8 cellular contexts compared by ENCODE assay signal in genomic region chr20:45791668-45792512, GRCh38. TPM values are rescaled to one million over a fixed set of nuclear protein-coding genes. Genes with fewer than 3 reads are reported as not detected.
A peak's percentile ranks its signal among the peaks of the same experiment; 100 is the strongest.
DNase-seq lines count a peak whose midpoint lies in the region; ATAC-seq and TF ChIP-seq lines count a peak whose summit lies in the region.

A gene with protein sequence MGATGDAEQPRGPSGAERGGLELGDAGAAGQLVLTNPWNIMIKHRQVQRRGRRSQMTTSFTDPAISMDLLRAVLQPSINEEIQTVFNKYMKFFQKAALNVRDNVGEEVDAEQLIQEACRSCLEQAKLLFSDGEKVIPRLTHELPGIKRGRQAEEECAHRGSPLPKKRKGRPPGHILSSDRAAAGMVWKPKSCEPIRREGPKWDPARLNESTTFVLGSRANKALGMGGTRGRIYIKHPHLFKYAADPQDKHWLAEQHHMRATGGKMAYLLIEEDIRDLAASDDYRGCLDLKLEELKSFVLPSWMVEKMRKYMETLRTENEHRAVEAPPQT (plus strand): TSS chr20:45791954. CDS start chr20:45792005, 51 bp downstream.
Gene WFDC3 (minus strand): TSS chr20:45791883. CDS start chr20:45789975, 1,908 bp downstream.

- H2AFZ ChIP-seq in IMR-90 (replicated peaks; ENCODE audit: low read length, poor library complexity) (peak within 1 kb of the TSS; percentile 96), OCI-LY7 (ENCODE audit: low read length) (peak within 1 kb of the TSS; percentile 82)

- no peaks in the 10 kb centered on the region; the same call in 1 of the 2 replicates for H3K27me3 ChIP-seq in IMR-90 (ENCODE audit: control insufficient read depth, insufficient read depth, low read length)
- H3K27me3 ChIP-seq in esophagus (ENCODE audit: control insufficient read depth in 1 of 2, insufficient read depth in 2 of 2, low read length in 2 of 2) = no peaks in the 10 kb centered on the region
- no peaks in the 10 kb centered on the region for H3K27me3 ChIP-seq in mucosa of rectum (ENCODE audit: control insufficient read depth in 2 of 2, insufficient read depth in 2 of 2, low read length in 2 of 2)

- peak within 1 kb of the TSS; percentile 66 for H2AK5ac ChIP-seq in IMR-90 (ENCODE audit: low read depth, low read length)

- no peaks in the 10 kb centered on the region for H4K20me1 ChIP-seq in IMR-90 (ENCODE audit: insufficient read depth, low read length)
- H4K20me1 ChIP-seq in OCI-LY7 (ENCODE audit: insufficient read depth, low read length) = no peaks in the 10 kb centered on the region

- peak within 1 kb of the TSS; percentile 72 for H3K56ac ChIP-seq in IMR-90 (ENCODE audit: extremely low read depth, insufficient read depth, low read length)

- peak within 1 kb of the TSS; percentile 85 for H3K27ac Mint-ChIP-seq in Calu3 (ENCODE audit: unreplicated experiment)

- peak; percentile 96 for DNase-seq in Calu3
- DNase-seq in IMR-90 = peak; percentile 85
- peak; percentile 94 for DNase-seq in OCI-LY7 (ENCODE audit: low spot score)
- peak; percentile 84 for DNase-seq in activated T-cell treated with anti-CD3 and anti-CD28 coated beads, Interleukin-2, amount 50 U/mL, for 1 hour
- DNase-seq in stimulated activated CD8-positive, alpha-beta memory T cell treated with anti-CD3 and anti-CD28 coated beads, Interleukin-4, amount 100 ng/mL, for 24 hours (ENCODE audit: low read depth) = peak; percentile 83

- dilution Hi-C loops in IMR-90 (cut with HindIII; ENCODE audit: low sequenced_read_pairs, unreplicated experiment) = no loop called here

- H3K36me3 ChIP-seq in IMR-90 (ENCODE audit: control insufficient read depth, insufficient read depth, low read length) = peaks cover 22% of the 10 kb centered on the region
- peaks cover 31% of the 10 kb centered on the region for H3K36me3 ChIP-seq in OCI-LY7 (ENCODE audit: insufficient read depth, low read length)
- peaks cover 3 to 12% of the 10 kb centered on the region in 2 donors for H3K36me3 ChIP-seq in esophagus (ENCODE audit: control insufficient read depth in 2 of 2, insufficient read depth in 2 of 2, low read length in 1 of 2)
- H3K36me3 ChIP-seq in mucosa of rectum (ENCODE audit: control insufficient read depth in 2 of 2, insufficient read depth in 2 of 2, low read length in 2 of 2) = peaks cover 21 to 27% of the 10 kb centered on the region in 2 donors

- TF ChIP-seq CTCF in Calu3 (IDR thresholded peaks at IDR 0.05; ENCODE audit: unreplicated experiment) (peak; percentile 33), IMR-90 (conservative IDR thresholded peaks at IDR 0.05; ENCODE audit: low read depth, low read length) (no peak), OCI-LY7 (conservative IDR thresholded peaks at IDR 0.05; ENCODE audit: low read length) (no peak)

- peak within 1 kb of the TSS; percentile 89 for H3K4ac ChIP-seq in IMR-90 (ENCODE audit: low read depth, low read length)

- POLR2A ChIA-PET in IMR-90 (lab: Charles Lee; ENCODE audit: unreplicated experiment) = interaction anchor here (0.5 kb wide), 1 partner anchor 158 kb away, joined by 3 read pairs; no protein-coding TSS in a partner anchor
- POLR2A ChIA-PET in OCI-LY7 (lab: Charles Lee) = interaction anchor here (1.2 kb wide), 1 partner anchor 181 kb away, joined by 3 read pairs; no protein-coding TSS in a partner anchor

- H3K9me1 ChIP-seq in IMR-90 (ENCODE audit: insufficient read depth, low read length) = peaks cover 5% of the 10 kb centered on the region; the same call in 1 of the 2 replicates

- peak within 1 kb of the TSS; percentile 76 for H3K4me3 Mint-ChIP-seq in Calu3 (ENCODE audit: low read depth, unreplicated experiment)

- 0 out of 2 replicates have a peak within 1 kb of the TSS, but pooled peaks have one; percentile 22 for H2BK20ac ChIP-seq in IMR-90 (ENCODE audit: low read depth, low read length)

- peaks cover 38% of the 10 kb centered on the region for H3K36me3 Mint-ChIP-seq in Calu3 (ENCODE audit: insufficient read depth, unreplicated experiment)

- WGBS in IMR-90 (ENCODE audit: extremely low coverage in 2 of 2, insufficient read length in 1 of 2), 2 experiments = 2% methylated on average over 9 of the region's 63 CpGs; no CpG with 5 or more reads in 1 of the 2 experiments
- 1% methylated on average over 63 of the region's 63 CpGs for WGBS in esophagus, 2 donors

- peak within 1 kb of the TSS; percentile 90 for H2AK9ac ChIP-seq in IMR-90 (replicated peaks; ENCODE audit: low read depth, low read length, poor library complexity)

- peak within 1 kb of the TSS; percentile 97 for H3K9ac ChIP-seq in IMR-90 (ENCODE audit: low read depth, low read length)
- peak within 1 kb of the TSS; percentile 93 to 98 for H3K9ac ChIP-seq in mucosa of rectum (ENCODE audit: low read depth in 1 of 2, low read length in 2 of 2)

- peak; percentile 81 for TF ChIP-seq POLR2A in IMR-90 (IDR thresholded peaks at IDR 0.05; ENCODE audit: low read depth, low read length)

- H3K4me1 Mint-ChIP-seq in Calu3 (ENCODE audit: low read depth, unreplicated experiment) = peaks cover 8% of the 10 kb centered on the region

- H3K23ac ChIP-seq in IMR-90 (ENCODE audit: low read depth, low read length) = peak within 1 kb of the TSS; percentile 67

- H3K4me2 ChIP-seq in IMR-90 (ENCODE audit: low read depth, low read length) = peak within 1 kb of the TSS; percentile 98
- peak within 1 kb of the TSS; percentile 95 for H3K4me2 ChIP-seq in OCI-LY7 (ENCODE audit: low read length)

- peaks cover 14% of the 10 kb centered on the region for H3K27me3 Mint-ChIP-seq in Calu3 (ENCODE audit: unreplicated experiment)

- intact Hi-C loops in Calu3 (cut with micrococcal nuclease; ENCODE audit: unreplicated experiment) = no loop called here
- intact Hi-C loops in IMR-90 (cut with micrococcal nuclease) = no loop called here
- intact Hi-C loops in OCI-LY7 (cut with micrococcal nuclease; ENCODE audit: unreplicated experiment) = loop anchor here (5.0 kb wide), 1 partner anchor 895 kb away; the partner anchor contains the start of gene TP53RK

- peak within 1 kb of the TSS; percentile 83 for H4K5ac ChIP-seq in IMR-90 (ENCODE audit: low read depth, low read length)

- H3K4me3 ChIP-seq in IMR-90 (ENCODE audit: insufficient read depth, low read depth, low read length) = peak within 1 kb of the TSS; percentile 71
- H3K4me3 ChIP-seq in OCI-LY7 (ENCODE audit: low read depth, low read length, poor library complexity, severe bottlenecking) = peak within 1 kb of the TSS; percentile 97
- peak within 1 kb of the TSS; percentile 91 to 98 for H3K4me3 ChIP-seq in esophagus (ENCODE audit: low read depth in 1 of 2, low read length in 2 of 2)
- peak within 1 kb of the TSS; percentile 88 to 90 for H3K4me3 ChIP-seq in mucosa of rectum (ENCODE audit: low read length in 2 of 2)

- H4K91ac ChIP-seq in IMR-90 (ENCODE audit: insufficient read depth, low read depth, low read length) = peak within 1 kb of the TSS; percentile 96

- in situ Hi-C loops in IMR-90 (cut with MboI; ENCODE audit: low sequenced_read_pairs) = loop anchor here (25.0 kb wide), 3 partner anchors 755 to 1855 kb away; partner anchors contain the start of gene TTPAL

- peak within 1 kb of the TSS; percentile 84 for H2BK5ac ChIP-seq in IMR-90 (ENCODE audit: low read depth, low read length, poor library complexity, severe bottlenecking)

- H4K8ac ChIP-seq in IMR-90 (ENCODE audit: low read depth in 2 of 2, low read length in 2 of 2) = peak within 1 kb of the TSS; percentile 92 to 99

- H3K9me3 Mint-ChIP-seq in Calu3 (ENCODE audit: low read depth, unreplicated experiment) = no peaks in the 10 kb centered on the region

- H2BK15ac ChIP-seq in IMR-90 (ENCODE audit: low read depth, low read length) = peak within 1 kb of the TSS; percentile 92; the same call in 2 of the 3 replicates

- H3K14ac ChIP-seq in IMR-90 (replicated peaks; ENCODE audit: low read depth, low read length) = peak within 1 kb of the TSS; percentile 91

- peak within 1 kb of the TSS; percentile 81 for H2BK120ac ChIP-seq in IMR-90 (ENCODE audit: low read depth, low read length)

- peak; percentile 92 for ATAC-seq in GM21423 (IDR thresholded peaks at IDR 0.05; ENCODE audit: unreplicated experiment)
- ATAC-seq in IMR-90 (ENCODE audit: low read depth) = peak; percentile 98

- peaks cover 7% of the 10 kb centered on the region; the same call in 1 of the 2 replicates for H3K79me2 ChIP-seq in OCI-LY7 (ENCODE audit: insufficient read depth, low read depth, low read length)

- no peak for TF ChIP-seq RAD21 in IMR-90 (IDR thresholded peaks at IDR 0.05; ENCODE audit: low read length)

- H3K9me2 ChIP-seq in OCI-LY7 (ENCODE audit: insufficient read depth, low read length) = no peaks in the 10 kb centered on the region

- H3K18ac ChIP-seq in IMR-90 (ENCODE audit: low read depth, low read length) = peak within 1 kb of the TSS; percentile 26; the same call in 1 of the 2 replicates

- H3K4me1 ChIP-seq in IMR-90 (ENCODE audit: control insufficient read depth, insufficient read depth, low read length) (peaks cover 6% of the 10 kb centered on the region), OCI-LY7 (ENCODE audit: insufficient read depth, low read length, poor library complexity, severe bottlenecking) (peaks cover 8% of the 10 kb centered on the region), esophagus (ENCODE audit: control insufficient read depth in 2 of 2, insufficient read depth in 2 of 2, low read length in 1 of 2) (peaks cover 4 to 7% of the 10 kb centered on the region in 2 donors), mucosa of rectum (ENCODE audit: control insufficient read depth in 2 of 2, insufficient read depth in 2 of 2, low read length in 2 of 2) (peaks cover 10% of the 10 kb centered on the region in 2 donors)

- H3K27ac ChIP-seq in IMR-90 (ENCODE audit: insufficient read depth, low read length) (peak within 1 kb of the TSS; percentile 82), OCI-LY7 (ENCODE audit: low read depth, low read length, poor library complexity, severe bottlenecking) (peak within 1 kb of the TSS; percentile 44), esophagus (ENCODE audit: low read depth in 2 of 2, low read length in 1 of 2) (peak within 1 kb of the TSS; percentile 79 to 94), mucosa of rectum (ENCODE audit: low read depth in 2 of 2, low read length in 2 of 2) (peak within 1 kb of the TSS; percentile 90 to 91)

- H3K9me3 ChIP-seq in IMR-90 (ENCODE audit: control insufficient read depth, insufficient read depth, low read length) (no peaks in the 10 kb centered on the region), OCI-LY7 (ENCODE audit: low read length) (no peaks in the 10 kb centered on the region), esophagus (ENCODE audit: control insufficient read depth in 2 of 2, insufficient read depth in 1 of 2, low read depth in 1 of 2, low read length in 1 of 2) (no peaks in the 10 kb centered on the region), mucosa of rectum (ENCODE audit: control insufficient read depth in 2 of 2, low read length in 2 of 2) (no peaks in the 10 kb centered on the region)

- peaks cover 15 to 19% of the 10 kb centered on the region in 2 experiments for H3K79me1 ChIP-seq in IMR-90 (ENCODE audit: low read depth in 1 of 2, low read length in 2 of 2)

- BruUV-seq in Calu3 (replicated peaks; lab: Mats Ljungman, UMichigan) (TSS peak; percentile 64), IMR-90 (replicated peaks; lab: Mats Ljungman, UMichigan) (no TSS peak), OCI-LY7 (replicated peaks; lab: Mats Ljungman, UMichigan) (TSS peak; percentile 74)

- CTCF ChIA-PET in Calu3 (lab: Charles Lee) = interaction anchor here (0.7 to 1.4 kb wide), 4 partner anchors 13 to 128 kb away, joined by 3 to 11 read pairs (median 5); no protein-coding TSS in a partner anchor
- CTCF ChIA-PET in IMR-90 (lab: Yijun Ruan, JAX) = interaction anchor here (0.7 kb wide), 1 partner anchor 102 kb away, joined by 5 read pairs; no protein-coding TSS in a partner anchor
- CTCF ChIA-PET in OCI-LY7 (lab: Charles Lee; ENCODE audit: unreplicated experiment) = no interaction called here

RNA-seq across cellular contexts. Expression of the first gene that starts in this region (rescaled TPM):
- total RNA-seq in Calu3 (2022) (51.2 and 55.2 TPM in 2 replicates), IMR-90 (2012; rRNA removed) (17.8 and 19.4 TPM in 2 replicates), OCI-LY7 (2022) (38.7 and 38.8 TPM in 2 replicates)
- polyA plus RNA-seq in IMR-90 (2012; rRNA removed) (51.0 and 53.7 TPM in 2 replicates), esophagus (10 to 100 TPM; 24.6 to 29.4 TPM)
- polyA plus RNA-seq in IMR-90 (2012; cell fraction: cytosol; rRNA removed) = 54.6 and 56.6 TPM in 2 replicates
- 25.1 and 42.2 TPM in 2 replicates for polyA plus RNA-seq in IMR-90 (2012; cell fraction: nucleus; rRNA removed; ENCODE audit: low replicate concordance)
- total RNA-seq in OCI-LY7 (2014; rRNA removed; shearing (Covaris generic)) = 25.8 and 30.5 TPM in 2 replicates

RNA-seq across cellular contexts. Expression of gene WFDC3, which starts in this region (rescaled TPM):
- total RNA-seq in Calu3 (2022) (0.71 and 1.0 TPM in 2 replicates), IMR-90 (2012; rRNA removed) (0.18 TPM in 1 of 2 replicates, not detected in the other), OCI-LY7 (2022) (not detected in 2 replicates)
- polyA plus RNA-seq in IMR-90 (2012; rRNA removed) (0.87 and 1.4 TPM in 2 replicates), esophagus (1 to 10 TPM in 1 of 2 donors, under 1 TPM in 1; 0.51 to 2.4 TPM)
- polyA plus RNA-seq in IMR-90 (2012; cell fraction: cytosol; rRNA removed) = 0.52 and 2.9 TPM in 2 replicates
- polyA plus RNA-seq in IMR-90 (2012; cell fraction: nucleus; rRNA removed; ENCODE audit: low replicate concordance) = 0.23 and 1.6 TPM in 2 replicates
- total RNA-seq in OCI-LY7 (2014; rRNA removed; shearing (Covaris generic)) = not detected in 2 replicates

Comparison
In these comparisons a context has a peak if more than half of its experiments do, and no peak if none do; other contexts are left out.
1. Peak in every context shown above with its lines: DNase-seq, ATAC-seq, H3K4me3 ChIP-seq and H3K27ac ChIP-seq.